Comparison of ENCODE assay signal across 1 cellular context in genomic region chr1:173212952-173213491, GRCh38.
TF ChIP-seq lines count a peak whose summit lies in the region.

No MANE protein-coding gene starts in this region.

TF ChIP-seq in HepG2, 621 proteins besides CTCF, POLR2A, EP300 and RAD21 (continued from another document and continues in another):
- TF ChIP-seq, protein P1, sequence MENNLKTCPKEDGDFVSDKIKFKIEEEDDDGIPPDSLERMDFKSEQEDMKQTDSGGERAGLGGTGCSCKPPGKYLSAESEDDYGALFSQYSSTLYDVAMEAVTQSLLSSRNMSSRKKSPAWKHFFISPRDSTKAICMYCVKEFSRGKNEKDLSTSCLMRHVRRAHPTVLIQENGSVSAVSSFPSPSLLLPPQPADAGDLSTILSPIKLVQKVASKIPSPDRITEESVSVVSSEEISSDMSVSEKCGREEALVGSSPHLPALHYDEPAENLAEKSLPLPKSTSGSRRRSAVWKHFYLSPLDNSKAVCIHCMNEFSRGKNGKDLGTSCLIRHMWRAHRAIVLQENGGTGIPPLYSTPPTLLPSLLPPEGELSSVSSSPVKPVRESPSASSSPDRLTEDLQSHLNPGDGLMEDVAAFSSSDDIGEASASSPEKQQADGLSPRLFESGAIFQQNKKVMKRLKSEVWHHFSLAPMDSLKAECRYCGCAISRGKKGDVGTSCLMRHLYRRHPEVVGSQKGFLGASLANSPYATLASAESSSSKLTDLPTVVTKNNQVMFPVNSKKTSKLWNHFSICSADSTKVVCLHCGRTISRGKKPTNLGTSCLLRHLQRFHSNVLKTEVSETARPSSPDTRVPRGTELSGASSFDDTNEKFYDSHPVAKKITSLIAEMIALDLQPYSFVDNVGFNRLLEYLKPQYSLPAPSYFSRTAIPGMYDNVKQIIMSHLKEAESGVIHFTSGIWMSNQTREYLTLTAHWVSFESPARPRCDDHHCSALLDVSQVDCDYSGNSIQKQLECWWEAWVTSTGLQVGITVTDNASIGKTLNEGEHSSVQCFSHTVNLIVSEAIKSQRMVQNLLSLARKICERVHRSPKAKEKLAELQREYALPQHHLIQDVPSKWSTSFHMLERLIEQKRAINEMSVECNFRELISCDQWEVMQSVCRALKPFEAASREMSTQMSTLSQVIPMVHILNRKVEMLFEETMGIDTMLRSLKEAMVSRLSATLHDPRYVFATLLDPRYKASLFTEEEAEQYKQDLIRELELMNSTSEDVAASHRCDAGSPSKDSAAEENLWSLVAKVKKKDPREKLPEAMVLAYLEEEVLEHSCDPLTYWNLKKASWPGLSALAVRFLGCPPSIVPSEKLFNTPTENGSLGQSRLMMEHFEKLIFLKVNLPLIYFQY (CRISPR knock-in tag; IDR thresholded peaks at IDR 0.05; ENCODE audit: borderline replicate concordance), result no peak; the same call in 1 of the 2 replicates
- no peak for TF ChIP-seq CREB1 (IDR thresholded peaks at IDR 0.05)
- TF ChIP-seq CREB1 (CRISPR knock-in tag; IDR thresholded peaks at IDR 0.05), result 0 out of 2 replicates have a peak, but pooled peaks have one; percentile 14
- peak; percentile 47; the same call in 1 of the 2 replicates for TF ChIP-seq SALL1 (CRISPR knock-in tag; IDR thresholded peaks at IDR 0.05)
- TF ChIP-seq ZNF136 (CRISPR knock-in tag; IDR thresholded peaks at IDR 0.05; ENCODE audit: low read depth), result no peak
- TF ChIP-seq ETV6 (CRISPR knock-in tag; conservative IDR thresholded peaks at IDR 0.05), result no peak
- peak; percentile 34; the same call in 1 of the 2 replicates for TF ChIP-seq GATAD1 (CRISPR knock-in tag; IDR thresholded peaks at IDR 0.05)
- no peak for TF ChIP-seq ZNF674 (CRISPR knock-in tag; IDR thresholded peaks at IDR 0.05; ENCODE audit: low read depth)
- no peak for TF ChIP-seq ZNF737 (CRISPR knock-in tag; IDR thresholded peaks at IDR 0.05; ENCODE audit: borderline replicate concordance)
- no peak for TF ChIP-seq ADNP (CRISPR knock-in tag; IDR thresholded peaks at IDR 0.05)
- TF ChIP-seq AGO2 (optimal IDR thresholded peaks at IDR 0.05; ENCODE audit: low read depth, low read length), result no peak
- TF ChIP-seq NR2C2 (CRISPR knock-in tag; IDR thresholded peaks at IDR 0.05; ENCODE audit: borderline replicate concordance), result 0 out of 2 replicates have a peak, but pooled peaks have one; percentile 21
- peak; percentile 50; the same call in 1 of the 2 replicates for TF ChIP-seq POLR2G (IDR thresholded peaks at IDR 0.05; ENCODE audit: low read depth, low read length)
- TF ChIP-seq, protein P2, sequence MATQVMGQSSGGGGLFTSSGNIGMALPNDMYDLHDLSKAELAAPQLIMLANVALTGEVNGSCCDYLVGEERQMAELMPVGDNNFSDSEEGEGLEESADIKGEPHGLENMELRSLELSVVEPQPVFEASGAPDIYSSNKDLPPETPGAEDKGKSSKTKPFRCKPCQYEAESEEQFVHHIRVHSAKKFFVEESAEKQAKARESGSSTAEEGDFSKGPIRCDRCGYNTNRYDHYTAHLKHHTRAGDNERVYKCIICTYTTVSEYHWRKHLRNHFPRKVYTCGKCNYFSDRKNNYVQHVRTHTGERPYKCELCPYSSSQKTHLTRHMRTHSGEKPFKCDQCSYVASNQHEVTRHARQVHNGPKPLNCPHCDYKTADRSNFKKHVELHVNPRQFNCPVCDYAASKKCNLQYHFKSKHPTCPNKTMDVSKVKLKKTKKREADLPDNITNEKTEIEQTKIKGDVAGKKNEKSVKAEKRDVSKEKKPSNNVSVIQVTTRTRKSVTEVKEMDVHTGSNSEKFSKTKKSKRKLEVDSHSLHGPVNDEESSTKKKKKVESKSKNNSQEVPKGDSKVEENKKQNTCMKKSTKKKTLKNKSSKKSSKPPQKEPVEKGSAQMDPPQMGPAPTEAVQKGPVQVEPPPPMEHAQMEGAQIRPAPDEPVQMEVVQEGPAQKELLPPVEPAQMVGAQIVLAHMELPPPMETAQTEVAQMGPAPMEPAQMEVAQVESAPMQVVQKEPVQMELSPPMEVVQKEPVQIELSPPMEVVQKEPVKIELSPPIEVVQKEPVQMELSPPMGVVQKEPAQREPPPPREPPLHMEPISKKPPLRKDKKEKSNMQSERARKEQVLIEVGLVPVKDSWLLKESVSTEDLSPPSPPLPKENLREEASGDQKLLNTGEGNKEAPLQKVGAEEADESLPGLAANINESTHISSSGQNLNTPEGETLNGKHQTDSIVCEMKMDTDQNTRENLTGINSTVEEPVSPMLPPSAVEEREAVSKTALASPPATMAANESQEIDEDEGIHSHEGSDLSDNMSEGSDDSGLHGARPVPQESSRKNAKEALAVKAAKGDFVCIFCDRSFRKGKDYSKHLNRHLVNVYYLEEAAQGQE (IDR thresholded peaks at IDR 0.05; ENCODE audit: borderline replicate concordance in 1 of 2, low read depth in 1 of 2, low read length in 2 of 2), result no peak
- TF ChIP-seq, protein P3, sequence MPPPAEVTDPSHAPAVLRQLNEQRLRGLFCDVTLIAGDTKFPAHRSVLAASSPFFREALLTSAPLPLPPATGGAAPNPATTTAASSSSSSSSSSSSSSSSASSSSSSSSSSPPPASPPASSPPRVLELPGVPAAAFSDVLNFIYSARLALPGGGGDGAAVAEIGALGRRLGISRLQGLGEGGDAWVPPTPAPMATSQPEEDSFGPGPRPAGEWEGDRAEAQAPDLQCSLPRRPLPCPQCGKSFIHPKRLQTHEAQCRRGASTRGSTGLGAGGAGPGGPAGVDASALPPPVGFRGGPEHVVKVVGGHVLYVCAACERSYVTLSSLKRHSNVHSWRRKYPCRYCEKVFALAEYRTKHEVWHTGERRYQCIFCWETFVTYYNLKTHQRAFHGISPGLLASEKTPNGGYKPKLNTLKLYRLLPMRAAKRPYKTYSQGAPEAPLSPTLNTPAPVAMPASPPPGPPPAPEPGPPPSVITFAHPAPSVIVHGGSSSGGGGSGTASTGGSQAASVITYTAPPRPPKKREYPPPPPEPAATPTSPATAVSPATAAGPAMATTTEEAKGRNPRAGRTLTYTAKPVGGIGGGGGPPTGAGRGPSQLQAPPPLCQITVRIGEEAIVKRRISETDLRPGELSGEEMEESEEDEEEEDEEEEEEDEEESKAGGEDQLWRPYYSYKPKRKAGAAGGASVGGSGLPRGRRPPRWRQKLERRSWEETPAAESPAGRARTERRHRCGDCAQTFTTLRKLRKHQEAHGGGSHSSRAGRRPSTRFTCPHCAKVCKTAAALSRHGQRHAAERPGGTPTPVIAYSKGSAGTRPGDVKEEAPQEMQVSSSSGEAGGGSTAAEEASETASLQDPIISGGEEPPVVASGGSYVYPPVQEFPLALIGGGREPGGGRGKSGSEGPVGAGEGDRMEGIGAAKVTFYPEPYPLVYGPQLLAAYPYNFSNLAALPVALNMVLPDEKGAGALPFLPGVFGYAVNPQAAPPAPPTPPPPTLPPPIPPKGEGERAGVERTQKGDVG (CRISPR knock-in tag; IDR thresholded peaks at IDR 0.05; ENCODE audit: borderline replicate concordance), result no peak
- 0 out of 2 replicates have a peak, but pooled peaks have one; percentile 31 for TF ChIP-seq DPF2 (CRISPR knock-in tag; IDR thresholded peaks at IDR 0.05; ENCODE audit: borderline replicate concordance, low read depth)
- no peak for TF ChIP-seq FOXO4 (CRISPR knock-in tag; conservative IDR thresholded peaks at IDR 0.05)
- TF ChIP-seq ZNF562 (CRISPR knock-in tag; IDR thresholded peaks at IDR 0.05; ENCODE audit: borderline replicate concordance), result no peak
- no peak for TF ChIP-seq FOSL2 (CRISPR knock-in tag; IDR thresholded peaks at IDR 0.05)
- no peak for TF ChIP-seq ZNF121 (CRISPR knock-in tag; IDR thresholded peaks at IDR 0.05)
- TF ChIP-seq NR0B2 (CRISPR knock-in tag; IDR thresholded peaks at IDR 0.05), result no peak
- TF ChIP-seq ERF (CRISPR knock-in tag; IDR thresholded peaks at IDR 0.05), result no peak
- no peak for TF ChIP-seq ZNF773 (CRISPR knock-in tag; IDR thresholded peaks at IDR 0.05; ENCODE audit: borderline replicate concordance)
- no peak for TF ChIP-seq MLXIP (CRISPR knock-in tag; IDR thresholded peaks at IDR 0.05; ENCODE audit: borderline replicate concordance)
- TF ChIP-seq ZNF549 (CRISPR knock-in tag; IDR thresholded peaks at IDR 0.05), result no peak
- no peak for TF ChIP-seq ZFP90 (CRISPR knock-in tag; IDR thresholded peaks at IDR 0.05; ENCODE audit: borderline replicate concordance)
- no peak for TF ChIP-seq ZNF143 (CRISPR knock-in tag; IDR thresholded peaks at IDR 0.05)
- no peak for TF ChIP-seq GABPA (IDR thresholded peaks at IDR 0.05; ENCODE audit: low read depth, low read length)
- TF ChIP-seq GABPA (CRISPR knock-in tag; IDR thresholded peaks at IDR 0.05; ENCODE audit: low read depth), result peak; percentile 49
- TF ChIP-seq ZNF326 (CRISPR knock-in tag; IDR thresholded peaks at IDR 0.05; ENCODE audit: borderline replicate concordance), result no peak
- TF ChIP-seq ZNF616 (CRISPR knock-in tag; IDR thresholded peaks at IDR 0.05; ENCODE audit: low read depth), result no peak
- TF ChIP-seq SIN3B (IDR thresholded peaks at IDR 0.05; ENCODE audit: low read length), result no peak
- TF ChIP-seq ZNF883 (CRISPR knock-in tag; IDR thresholded peaks at IDR 0.05; ENCODE audit: not compliant biosample characterization), result no peak
- TF ChIP-seq ZNF124 (CRISPR knock-in tag; IDR thresholded peaks at IDR 0.05), result 0 out of 2 replicates have a peak, but pooled peaks have one; percentile 62
- no peak for TF ChIP-seq ZNF790 (CRISPR knock-in tag; IDR thresholded peaks at IDR 0.05; ENCODE audit: borderline replicate concordance)
- TF ChIP-seq ZSCAN5A (CRISPR knock-in tag; IDR thresholded peaks at IDR 0.05; ENCODE audit: borderline replicate concordance), result no peak
- 0 out of 2 replicates have a peak, but pooled peaks have one; percentile 33 for TF ChIP-seq KAT8 (CRISPR knock-in tag; IDR thresholded peaks at IDR 0.05)
- TF ChIP-seq NKX3-1 (CRISPR knock-in tag; IDR thresholded peaks at IDR 0.05), result no peak
- TF ChIP-seq ZNF296 (CRISPR knock-in tag; conservative IDR thresholded peaks at IDR 0.05), result no peak
- no peak for TF ChIP-seq ZFP37 (CRISPR knock-in tag; IDR thresholded peaks at IDR 0.05; ENCODE audit: borderline replicate concordance)
- no peak for TF ChIP-seq HNRNPK (IDR thresholded peaks at IDR 0.05; ENCODE audit: low read depth, low read length, poor library complexity, severe bottlenecking)
- TF ChIP-seq PHF20 (CRISPR knock-in tag; IDR thresholded peaks at IDR 0.05), result no peak
- TF ChIP-seq ZNF7 (CRISPR knock-in tag; IDR thresholded peaks at IDR 0.05), result no peak
- TF ChIP-seq BCL6 (CRISPR knock-in tag; IDR thresholded peaks at IDR 0.05), result peak; percentile 86
- TF ChIP-seq CBFB (CRISPR knock-in tag; IDR thresholded peaks at IDR 0.05), result no peak
- TF ChIP-seq BRF2 (CRISPR knock-in tag; IDR thresholded peaks at IDR 0.05), result no peak
